ENCODE assay signal across 9 cellular contexts in the genomic region with DNA sequence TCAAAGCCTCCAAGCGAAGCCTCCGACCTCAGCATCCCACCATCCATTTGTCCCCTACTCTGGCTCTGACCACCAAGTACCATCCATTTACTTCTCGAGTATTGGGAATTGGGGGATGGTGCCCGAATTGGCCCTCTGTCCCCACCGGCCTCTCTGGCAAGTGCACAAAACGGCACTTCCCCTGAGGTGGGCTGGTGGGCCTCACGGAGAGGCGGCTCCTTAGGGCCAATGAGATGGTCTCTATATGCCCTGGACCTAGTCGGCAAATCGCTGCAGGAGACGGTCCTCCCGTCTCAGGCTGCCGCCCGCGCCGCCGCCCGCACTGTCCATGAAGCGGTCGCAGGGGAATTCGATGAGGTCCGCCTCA. TPM values are rescaled to one million over a fixed set of nuclear protein-coding genes. Genes with fewer than 3 reads are reported as not detected.
DNase-seq lines count a peak whose midpoint lies in the region; ATAC-seq, FAIRE-seq and TF ChIP-seq lines count a peak whose summit lies in the region.
"Had no signal": no experiment of that assay in that cellular context is flagged by ENCODE, and none has a peak within 500 bp of the region (broad histone marks: within the 10 kb centered on the region; RNA-seq: fewer than 3 reads in every experiment).

No MANE protein-coding gene starts in this region.

- H3K4me3 Mint-ChIP-seq in Caco-2 (ENCODE audit: unreplicated experiment): peak overlapping the region; percentile 73
- no peak overlapping the region for H3K4me3 Mint-ChIP-seq in activated naive CD8-positive, alpha-beta T cell treated with anti-CD3 and anti-CD28 coated beads for 36 hours

- no peak overlapping the region for H3K9ac ChIP-seq in HepG2 (ENCODE audit: insufficient read depth, low read depth, low read length)

- intact Hi-C loops in Caco-2 (cut with micrococcal nuclease; ENCODE audit: unreplicated experiment) (no loop called here), HepG2 (cut with micrococcal nuclease; ENCODE audit: unreplicated experiment) (no loop called here)

- TF ChIP-seq RAD21 in HepG2 (CRISPR knock-in tag; IDR thresholded peaks at IDR 0.05): no peak

- H3K4me2 ChIP-seq in HepG2 (ENCODE audit: low read depth, low read length): peak overlapping the region; percentile 85; the same call in 1 of the 2 replicates

- no peak for TF ChIP-seq POLR2A in HepG2 (IDR thresholded peaks at IDR 0.05; ENCODE audit: insufficient read depth in 1 of 2, low read depth in 2 of 2, low read length in 2 of 2)

- CTCF ChIA-PET in Caco-2 (lab: Charles Lee) (interaction anchor here (0.6 to 3.3 kb wide), 8 partner anchors 28 to 562 kb away, joined by 3 to 76 read pairs (median 9); no protein-coding TSS in a partner anchor), HepG2 (lab: Yijun Ruan, JAX; ENCODE audit: low intra/inter-chr PET ratio, low total read pairs) (interaction anchor here (1.5 to 2.2 kb wide), 4 partner anchors 28 to 151 kb away, joined by 5 to 20 read pairs (median 12); no protein-coding TSS in a partner anchor)

- H3K27me3 ChIP-seq in Caco-2 (replicated peaks; ENCODE audit: control insufficient read depth, insufficient read depth, low read length): no peaks in the 10 kb centered on the region
- H3K27me3 ChIP-seq in HepG2 (ENCODE audit: control insufficient read depth in 1 of 2, insufficient read depth in 2 of 2, low read length in 2 of 2): no peaks in the 10 kb centered on the region

- H3K9me3 ChIP-seq in Caco-2 (no peaks in the 10 kb centered on the region), HepG2 (ENCODE audit: low read length) (no peaks in the 10 kb centered on the region)

- in situ Hi-C loops in astrocyte of the cerebellum (cut with HindIII; ENCODE audit: low sequenced_read_pairs) (no loop called here), HepG2 (cut with HindIII; ENCODE audit: extremely low pct_ligation_motif_present, low pct_unique_long_range_greater_than_20kb) (loop anchor here (5.0 to 10.0 kb wide), 2 partner anchors 33 to 149 kb away; no protein-coding TSS in a partner anchor)

- H3K4me1 ChIP-seq in Caco-2 (peaks cover 18% of the 10 kb centered on the region; the same call in 1 of the 2 replicates), HepG2 (ENCODE audit: insufficient read depth, low read length) (peaks cover 22% of the 10 kb centered on the region)

- BruUV-seq in Caco-2 (replicated peaks; lab: Mats Ljungman, UMichigan): no TSS peak
- BruUV-seq in HepG2 (replicated peaks; lab: Mats Ljungman, UMichigan): no TSS peak

- H3K36me3 ChIP-seq in Caco-2 (ENCODE audit: control insufficient read depth, insufficient read depth, low read length): no peaks in the 10 kb centered on the region
- H3K36me3 ChIP-seq in HepG2 (replicated peaks in 1 of 2; ENCODE audit: control insufficient read depth in 1 of 2, insufficient read depth in 2 of 2, low read length in 2 of 2): no peaks in the 10 kb centered on the region; a peak in 1 of 5 replicates

- H3K4me3 ChIP-seq in Caco-2 (ENCODE audit: low read depth, low read length) (peak overlapping the region; percentile 65), astrocyte of the cerebellum (ENCODE audit: low read depth, low read length) (peak overlapping the region; percentile 46), HepG2 (replicated peaks in 1 of 3; ENCODE audit: insufficient read depth in 1 of 3, low read depth in 2 of 3, low read length in 3 of 3) (peak overlapping the region in 1 of 3 experiments; percentile 75; a peak in 1 of 6 replicates), skin epidermis (peak overlapping the region in 6 of 7 experiments; percentile 26 to 55 (median 44))

- no peaks in the 10 kb centered on the region for H3K79me2 ChIP-seq in HepG2 (ENCODE audit: insufficient read depth, low read length)

- H3K4me1 Mint-ChIP-seq in Caco-2 (ENCODE audit: low read depth, unreplicated experiment): peaks cover 16% of the 10 kb centered on the region
- H3K4me1 Mint-ChIP-seq in activated naive CD8-positive, alpha-beta T cell treated with anti-CD3 and anti-CD28 coated beads for 36 hours: peaks cover 11% of the 10 kb centered on the region

- ATAC-seq in HepG2 (no peak), GM18870 (IDR thresholded peaks at IDR 0.05; ENCODE audit: unreplicated experiment) (no peak)

- FAIRE-seq in HepG2 (lab: Jason Lieb, UNC): no peak
- FAIRE-seq: bronchial epithelial cell had no signal

- no peaks in the 10 kb centered on the region for H3K36me3 Mint-ChIP-seq in Caco-2 (ENCODE audit: insufficient read depth, unreplicated experiment)
- no peaks in the 10 kb centered on the region for H3K36me3 Mint-ChIP-seq in activated naive CD8-positive, alpha-beta T cell treated with anti-CD3 and anti-CD28 coated beads for 36 hours

- no peaks in the 10 kb centered on the region for H3K27me3 Mint-ChIP-seq in Caco-2 (ENCODE audit: insufficient read depth, unreplicated experiment)
- H3K27me3 Mint-ChIP-seq in activated naive CD8-positive, alpha-beta T cell treated with anti-CD3 and anti-CD28 coated beads for 36 hours: peaks cover 86% of the 10 kb centered on the region

- no peaks in the 10 kb centered on the region for H4K20me1 ChIP-seq in HepG2 (ENCODE audit: insufficient read depth, low read length)

- TF ChIP-seq CTCF in Caco-2 (IDR thresholded peaks at IDR 0.05; ENCODE audit: insufficient read depth in 1 of 2, low read depth in 1 of 2, low read length in 1 of 2, severe bottlenecking in 1 of 2, unreplicated experiment in 1 of 2) (no peak), astrocyte of the cerebellum (IDR thresholded peaks at IDR 0.05; ENCODE audit: low read depth, low read length, missing control alignments) (no peak), HepG2 (CRISPR knock-in tag; IDR thresholded peaks at IDR 0.05) (no peak)

- no peak overlapping the region for H2AFZ ChIP-seq in HepG2 (ENCODE audit: low read length)

- H3K27ac Mint-ChIP-seq in Caco-2 (ENCODE audit: unreplicated experiment): no peak overlapping the region
- H3K27ac Mint-ChIP-seq in activated naive CD8-positive, alpha-beta T cell treated with anti-CD3 and anti-CD28 coated beads for 36 hours: no peak overlapping the region

- H3K9me3 Mint-ChIP-seq in Caco-2 (ENCODE audit: unreplicated experiment): no peaks in the 10 kb centered on the region
- H3K9me3 Mint-ChIP-seq in activated naive CD8-positive, alpha-beta T cell treated with anti-CD3 and anti-CD28 coated beads for 36 hours: no peaks in the 10 kb centered on the region

- TF ChIP-seq EP300 in HepG2 (IDR thresholded peaks at IDR 0.05; ENCODE audit: low read depth in 2 of 2, low read length in 2 of 2): no peak
- no peak for TF ChIP-seq EP300 in HepG2 (CRISPR knock-in tag; IDR thresholded peaks at IDR 0.05; ENCODE audit: borderline replicate concordance)

- POLR2A ChIA-PET in Caco-2 (lab: Charles Lee): interaction anchor here (0.5 kb wide), 1 partner anchor 146 kb away, joined by 6 read pairs; no protein-coding TSS in a partner anchor
- POLR2A ChIA-PET in HepG2 (lab: Yijun Ruan, JAX): interaction anchor here (2.1 to 2.8 kb wide), 3 partner anchors 28 to 145 kb away, joined by 8 to 18 read pairs (median 13); no protein-coding TSS in a partner anchor

- WGBS in HepG2 (ENCODE audit: low lambda C conversion rate): 96% methylated on average over 22 of the region's 22 CpGs

- no peak for DNase-seq in Caco-2
- DNase-seq in astrocyte of the cerebellum (ENCODE audit: low read depth): no peak
- DNase-seq in HepG2 (ENCODE audit: low spot score): no peak
- DNase-seq in NCI-H2171 treated with DMSO at 0.1 percent for 48 hours (lab: John Stamatoyannopoulos, UW): no peak
- DNase-seq in activated naive CD8-positive, alpha-beta T cell treated with anti-CD3 and anti-CD28 coated beads for 36 hours: no peak
- no peak for DNase-seq in globus pallidus (ENCODE audit: low spot score)

- peak overlapping the region; percentile 70 for H3K27ac ChIP-seq in HepG2 (ENCODE audit: extremely low read length, insufficient read depth, low read length)
- peak overlapping the region in 3 of 21 experiments; percentile 56 to 72 (median 64) for H3K27ac ChIP-seq in skin epidermis

TF ChIP-seq in HepG2, 621 proteins besides CTCF, POLR2A, EP300 and RAD21 (continues in another document):
- no peak for TF ChIP-seq THYN1 (CRISPR knock-in tag; IDR thresholded peaks at IDR 0.05; ENCODE audit: borderline replicate concordance, low read depth)
- TF ChIP-seq NR3C1 (CRISPR knock-in tag; IDR thresholded peaks at IDR 0.05): no peak
- no peak for TF ChIP-seq ZBTB1 (CRISPR knock-in tag; IDR thresholded peaks at IDR 0.05; ENCODE audit: borderline replicate concordance)
- no peak for TF ChIP-seq NFIB (CRISPR knock-in tag; IDR thresholded peaks at IDR 0.05; ENCODE audit: borderline replicate concordance)
- no peak for TF ChIP-seq ZNF615 (CRISPR knock-in tag; IDR thresholded peaks at IDR 0.05; ENCODE audit: borderline replicate concordance)
- peak; percentile 2; the same call in 1 of the 2 replicates for TF ChIP-seq KLF11 (CRISPR knock-in tag; IDR thresholded peaks at IDR 0.05)
- no peak for TF ChIP-seq NONO (IDR thresholded peaks at IDR 0.05)
- TF ChIP-seq NONO (CRISPR knock-in tag; conservative IDR thresholded peaks at IDR 0.05): no peak

RNA-seq across cellular contexts. Expression of a gene that starts 2.8 kb away (rescaled TPM):
- total RNA-seq in Caco-2 (2022) (0.45 and 0.51 TPM in 2 replicates), HepG2 (2016; rRNA removed; fragmentation: Illumina TruSeq; extraction: Trizol) (0.40 and 0.45 TPM in 2 replicates)
- total RNA-seq in HepG2 (2016; cell fraction: cytosol; rRNA removed; fragmentation: Illumina TruSeq; extraction: Trizol; ENCODE audit: low read depth): 0.09 and 0.10 TPM in 2 replicates
- 0.46 and 0.52 TPM in 2 replicates for total RNA-seq in HepG2 (2016; cell fraction: insoluble cytoplasmic fraction; rRNA removed; fragmentation: Illumina TruSeq; extraction: Trizol)
- total RNA-seq in HepG2 (2016; cell fraction: membrane; rRNA removed; fragmentation: Illumina TruSeq; extraction: Trizol): 0.38 and 0.49 TPM in 2 replicates
- 0.50 and 0.81 TPM in 2 replicates for total RNA-seq in HepG2 (2016; cell fraction: nucleus; rRNA removed; fragmentation: Illumina TruSeq; extraction: Trizol)
- polyA plus RNA-seq in HepG2 (2011; rRNA removed): 0.18 and 0.26 TPM in 2 replicates
- 0.21 and 0.23 TPM in 2 replicates for polyA plus RNA-seq in HepG2 (2011; cell fraction: cytosol; rRNA removed)
- 0.16 and 0.19 TPM in 2 replicates for polyA plus RNA-seq in HepG2 (2011; cell fraction: nucleus; rRNA removed)
- 0.17 and 0.28 TPM in 2 replicates for polyA plus RNA-seq in HepG2 (2012)
- polyA plus RNA-seq in HepG2 (2016; cell fraction: cytosol; fragmentation: Illumina TruSeq; extraction: Trizol; ENCODE audit: low read depth): 0.12 TPM in 2 replicates
- polyA plus RNA-seq in HepG2 (2016; cell fraction: insoluble cytoplasmic fraction; fragmentation: Illumina TruSeq; extraction: Trizol; ENCODE audit: low read depth): 0.41 and 0.48 TPM in 2 replicates
- polyA plus RNA-seq in HepG2 (2016; cell fraction: membrane; fragmentation: Illumina TruSeq; extraction: Trizol; ENCODE audit: low read depth): 0.23 and 0.24 TPM in 2 replicates
- polyA plus RNA-seq in HepG2 (2016; cell fraction: nucleus; fragmentation: Illumina TruSeq; extraction: Trizol; ENCODE audit: insufficient read depth, low read depth): 0.51 and 0.52 TPM in 2 replicates
- 0.48 TPM in 1 of 2 replicates, not detected in the other for polyA minus RNA-seq in HepG2 (2011; rRNA and poly(A)+ RNA removed; ENCODE audit: low replicate concordance)
- 0.30 TPM in 1 of 2 replicates, not detected in the other for polyA minus RNA-seq in HepG2 (2011; cell fraction: cytosol; rRNA and poly(A)+ RNA removed)
- polyA minus RNA-seq in HepG2 (2011; cell fraction: nucleus; rRNA and poly(A)+ RNA removed): 0.90 and 1.2 TPM in 2 replicates
- not detected for total RNA-seq in activated naive CD8-positive, alpha-beta T cell treated with anti-CD3 and anti-CD28 coated beads for 36 hours
